In genomic region chr17:76458580-76459490, GRCh38 we compare ENCODE assay signal across 8 cellular contexts.
A peak's percentile ranks its signal among the peaks of the same experiment; 100 is the strongest.
DNase-seq lines count a peak whose midpoint lies in the region; ATAC-seq lines count a peak whose summit lies in the region.

No MANE protein-coding gene starts in this region.

- peak; percentile 69 for DNase-seq in DMS53 (lab: John Stamatoyannopoulos, UW)
- DNase-seq in DMS53 treated with DMSO at 0.1 percent for 48 hours (lab: John Stamatoyannopoulos, UW; ENCODE audit: unreplicated experiment), result no peak
- DNase-seq in NAMALWA (ENCODE audit: low spot score), result peak; percentile 69
- peak; percentile 58 for DNase-seq in amniotic epithelial cell (ENCODE audit: low read depth)
- DNase-seq in kidney tubule cell (ENCODE audit: low spot score), result peak; percentile 68
- DNase-seq in NCI-H2171 treated with DMSO at 0.1 percent for 48 hours (lab: John Stamatoyannopoulos, UW), result no peak

- no peak for ATAC-seq in GM21619 (IDR thresholded peaks at IDR 0.05; ENCODE audit: unreplicated experiment)
- ATAC-seq in HG03139 (IDR thresholded peaks at IDR 0.05; ENCODE audit: unreplicated experiment), result no peak

Comparison
In these comparisons a context has a peak if more than half of its experiments do, and no peak if none do; other contexts are left out.
1. DNase-seq: peak in DMS53 (single experiment), NAMALWA (single experiment), amniotic epithelial cell (single experiment) and kidney tubule cell (single experiment); none in DMS53 treated with DMSO at 0.1 percent for 48 hours (single experiment) and NCI-H2171 treated with DMSO at 0.1 percent for 48 hours (single experiment).